Comparison of ENCODE assay signal across 7 cellular contexts in genomic region chr4:89057844-89058243, GRCh38. TPM values are rescaled to one million over a fixed set of nuclear protein-coding genes. Genes with fewer than 3 reads are reported as not detected.
DNase-seq lines count a peak whose midpoint lies in the region; ATAC-seq, FAIRE-seq and TF ChIP-seq lines count a peak whose summit lies in the region.
"Not testable (repeated sequence)": the region's sequence is repeated elsewhere in the genome, so short reads cannot be mapped to it uniquely, and the experiment has no call there.

No MANE protein-coding gene starts in this region.

- intact Hi-C loops in Calu3 (cut with micrococcal nuclease; ENCODE audit: unreplicated experiment), result loop anchor here (5.0 kb wide), 1 partner anchor 54 kb away; the partner anchor contains the start of gene TIGD2
- intact Hi-C loops in ascending aorta (cut with DNase I), result loop anchor here (2.0 kb wide), 1 partner anchor 53 kb away; the partner anchor contains the start of gene TIGD2

- H3K9ac ChIP-seq in OCI-LY3 (ENCODE audit: low read length); H1 (replicated peaks in 1 of 4; ENCODE audit: extremely low read depth in 1 of 4, low read depth in 3 of 4, low read length in 3 of 4): not testable (repeated sequence)

- not testable (repeated sequence) for H3K9me3 ChIP-seq in OCI-LY3 (ENCODE audit: insufficient read depth, low read length); ascending aorta; H1 (ENCODE audit: insufficient read depth in 2 of 2, low read depth in 1 of 2, low read length in 1 of 2); hepatocyte (ENCODE audit: low read depth)

- H3K23me2 ChIP-seq in H1 (ENCODE audit: low read depth, low read length), result not testable (repeated sequence)

- POLR2A ChIA-PET in H1 (lab: Charles Lee; ENCODE audit: partially characterized antibody), result interaction anchor here (1.2 to 2.0 kb wide), 4 partner anchors 11 to 42 kb away, joined by 3 to 6 read pairs (median 3); no protein-coding TSS in a partner anchor

- not testable (repeated sequence) for H4K20me1 ChIP-seq in OCI-LY3 (ENCODE audit: insufficient read depth, low read length); H1 (replicated peaks in 1 of 2; ENCODE audit: control insufficient read depth in 1 of 2, insufficient read depth in 2 of 2, low read length in 2 of 2); hepatocyte (ENCODE audit: insufficient read depth, poor library complexity, severe bottlenecking)

- H4K91ac ChIP-seq in H1 (replicated peaks; ENCODE audit: insufficient read length, low read length), result not testable (repeated sequence)

- CTCF ChIA-PET in Calu3 (lab: Charles Lee), result not testable (repeated sequence)
- CTCF ChIA-PET in H1 (lab: Charles Lee; ENCODE audit: partially characterized antibody), result interaction anchor here (0.7 kb wide), 1 partner anchor 56 kb away, joined by 3 read pairs; no protein-coding TSS in a partner anchor

- H3K4me3 Mint-ChIP-seq in Calu3 (ENCODE audit: low read depth, unreplicated experiment), result peak overlapping the region; percentile 75
- H3K4me3 Mint-ChIP-seq in osteocyte (ENCODE audit: unreplicated experiment), result peak overlapping the region; percentile 28
- not testable (repeated sequence) for H3K4me3 Mint-ChIP-seq in stimulated activated memory B cell treated with anti-CD40 and anti-IgM and Interleukin-4, amounts not matched to agents 10 μg/mL and 1 μg/mL and 100 μg/mL, for 72 hours

- not testable (repeated sequence) for H2BK12ac ChIP-seq in H1 (ENCODE audit: low read depth, low read length)

- H3K56ac ChIP-seq in H1 (replicated peaks; ENCODE audit: insufficient read length, low read depth, low read length), result not testable (repeated sequence)

- DNase-seq in Calu3; ascending aorta (ENCODE audit: low spot score in 2 of 2); H1 (ENCODE audit: low read depth in 1 of 2, low spot score in 2 of 2); hepatocyte (ENCODE audit: low spot score); osteocyte (ENCODE audit: extremely low spot score, unreplicated experiment): not testable (repeated sequence)

- not testable (repeated sequence) for H3K14ac ChIP-seq in H1 (ENCODE audit: insufficient read length)

- not testable (repeated sequence) for FAIRE-seq in H1 (lab: Jason Lieb, UNC)

- peak overlapping the region; percentile 52 for H3K27ac Mint-ChIP-seq in Calu3 (ENCODE audit: unreplicated experiment)
- not testable (repeated sequence) for H3K27ac Mint-ChIP-seq in osteocyte (ENCODE audit: unreplicated experiment)
- H3K27ac Mint-ChIP-seq in stimulated activated memory B cell treated with anti-CD40 and anti-IgM and Interleukin-4, amounts not matched to agents 10 μg/mL and 1 μg/mL and 100 μg/mL, for 72 hours, result peak overlapping the region; percentile 61

- peaks cover 41% of the 10 kb centered on the region for H3K4me1 Mint-ChIP-seq in Calu3 (ENCODE audit: low read depth, unreplicated experiment)
- H3K4me1 Mint-ChIP-seq in osteocyte (ENCODE audit: unreplicated experiment), result peaks cover 41% of the 10 kb centered on the region
- H3K4me1 Mint-ChIP-seq in stimulated activated memory B cell treated with anti-CD40 and anti-IgM and Interleukin-4, amounts not matched to agents 10 μg/mL and 1 μg/mL and 100 μg/mL, for 72 hours, result peaks cover 16% of the 10 kb centered on the region

- H3K79me2 ChIP-seq in OCI-LY3 (ENCODE audit: low read length) (peaks cover 43% of the 10 kb centered on the region), H1 (ENCODE audit: control insufficient read depth in 1 of 2, insufficient read depth in 2 of 2, low read length in 2 of 2) (peaks cover 0 to 41% of the 10 kb centered on the region in 2 experiments; a peak in 3 of 4 replicates), hepatocyte (peaks cover 34% of the 10 kb centered on the region)

- H4K8ac ChIP-seq in H1 (ENCODE audit: extremely low read depth, insufficient read depth, low read length), result not testable (repeated sequence)

- ATAC-seq in stimulated activated memory B cell treated with anti-CD40 and anti-IgM and Interleukin-4, amounts not matched to agents 10 μg/mL and 1 μg/mL and 100 μg/mL, for 72 hours, result not testable (repeated sequence)

- H3K27ac ChIP-seq in OCI-LY3 (ENCODE audit: low read length); H1 (ENCODE audit: low read depth, low read length): not testable (repeated sequence)
- H3K27ac ChIP-seq in ascending aorta, result peak overlapping the region; percentile 40 to 66
- H3K27ac ChIP-seq in hepatocyte, result peak overlapping the region; percentile 71

- not testable (repeated sequence) for H3K4ac ChIP-seq in H1 (replicated peaks; ENCODE audit: insufficient read length, low read depth, low read length)

- not testable (repeated sequence) for H3K79me1 ChIP-seq in H1 (ENCODE audit: low read depth, low read length)

- 72% methylated on average over 2 of the region's 2 CpGs; no CpG with 5 or more reads in 1 of the 2 experiments for WGBS in H1 (ENCODE audit: extremely low coverage in 1 of 2, insufficient coverage in 1 of 2, insufficient read length in 1 of 2, insufficient replicate concordance in 2 of 2, low coverage in 1 of 2, low lambda C conversion rate in 2 of 2, missing lambda C conversion rate in 1 of 2), 2 experiments
- WGBS in hepatocyte (ENCODE audit: low lambda C conversion rate, missing lambda C conversion rate), result 67% methylated on average over 2 of the region's 2 CpGs

- not testable (repeated sequence) for H3K36me3 ChIP-seq in OCI-LY3 (replicated peaks; ENCODE audit: low read depth, low read length); ascending aorta; H1 (ENCODE audit: control insufficient read depth in 2 of 4, insufficient read depth in 4 of 4, low read length in 3 of 4); hepatocyte (replicated peaks; ENCODE audit: insufficient read depth, low read depth)

- not testable (repeated sequence) for H2BK5ac ChIP-seq in H1 (ENCODE audit: low read depth, low read length)

- H3K4me1 ChIP-seq in OCI-LY3 (ENCODE audit: low read length) (peaks cover 24% of the 10 kb centered on the region), hepatocyte (ENCODE audit: insufficient read depth) (peaks cover 14% of the 10 kb centered on the region)
- H3K4me1 ChIP-seq in ascending aorta; H1 (replicated peaks in 1 of 4; ENCODE audit: control insufficient read depth in 3 of 4, insufficient read depth in 4 of 4, low read length in 3 of 4): not testable (repeated sequence)

- not testable (repeated sequence) for TF ChIP-seq RAD21 in H1 (IDR thresholded peaks at IDR 0.05 in 1 of 2, conservative IDR thresholded peaks at IDR 0.05 in 1 of 2; ENCODE audit: low read depth in 2 of 2, low read length in 2 of 2)

- not testable (repeated sequence) for H3K9me2 ChIP-seq in hepatocyte (replicated peaks; ENCODE audit: insufficient read depth)

- H2AFZ ChIP-seq in OCI-LY3 (ENCODE audit: low read depth, low read length), result not testable (repeated sequence)
- 0 out of 2 replicates have a peak overlapping the region, but pooled peaks have one; percentile 65 for H2AFZ ChIP-seq in H1 (ENCODE audit: low read length)
- peak overlapping the region; percentile 62 for H2AFZ ChIP-seq in hepatocyte

- not testable (repeated sequence) for H3K27me3 Mint-ChIP-seq in Calu3 (ENCODE audit: unreplicated experiment); osteocyte (ENCODE audit: unreplicated experiment)
- H3K27me3 Mint-ChIP-seq in stimulated activated memory B cell treated with anti-CD40 and anti-IgM and Interleukin-4, amounts not matched to agents 10 μg/mL and 1 μg/mL and 100 μg/mL, for 72 hours, result peaks cover 14% of the 10 kb centered on the region

- TF ChIP-seq EP300 in H1 (IDR thresholded peaks at IDR 0.05; ENCODE audit: borderline replicate concordance in 1 of 2, low read depth in 2 of 2, low read length in 2 of 2), result not testable (repeated sequence)

- H3K4me3 ChIP-seq in OCI-LY3 (ENCODE audit: low read length); H1 (ENCODE audit: extremely low read depth in 1 of 4, insufficient read depth in 2 of 4, low read depth in 3 of 4, low read length in 4 of 4); hepatocyte: not testable (repeated sequence)
- peak overlapping the region in 1 of 2 donors; percentile 63 for H3K4me3 ChIP-seq in ascending aorta

- BruUV-seq in Calu3 (replicated peaks; lab: Mats Ljungman, UMichigan), result not testable (repeated sequence)

- not testable (repeated sequence) for H3K27me3 ChIP-seq in OCI-LY3 (ENCODE audit: low read depth, low read length); ascending aorta; H1 (replicated peaks in 1 of 4; ENCODE audit: control insufficient read depth in 3 of 4, extremely low read depth in 1 of 4, insufficient read depth in 3 of 4, low read length in 3 of 4); hepatocyte

- H3K36me3 Mint-ChIP-seq in Calu3 (ENCODE audit: insufficient read depth, unreplicated experiment); osteocyte (ENCODE audit: unreplicated experiment): not testable (repeated sequence)
- H3K36me3 Mint-ChIP-seq in stimulated activated memory B cell treated with anti-CD40 and anti-IgM and Interleukin-4, amounts not matched to agents 10 μg/mL and 1 μg/mL and 100 μg/mL, for 72 hours, result peaks cover 11% of the 10 kb centered on the region

- TF ChIP-seq POLR2A in H1 (IDR thresholded peaks at IDR 0.05; ENCODE audit: control extremely low read depth in 1 of 2, low read depth in 2 of 2, low read length in 2 of 2), result not testable (repeated sequence)

- H3K18ac ChIP-seq in H1 (ENCODE audit: extremely low read depth, low read length), result not testable (repeated sequence)

- H2AK5ac ChIP-seq in H1 (ENCODE audit: low read depth, low read length), result not testable (repeated sequence)

- not testable (repeated sequence) for H3K23ac ChIP-seq in H1 (ENCODE audit: insufficient read length)

- not testable (repeated sequence) for H4K5ac ChIP-seq in H1 (ENCODE audit: insufficient read length, low read depth, low read length)

- not testable (repeated sequence) for H2BK15ac ChIP-seq in H1 (ENCODE audit: low read length)

- peak overlapping the region; percentile 74 for H3K4me2 ChIP-seq in OCI-LY3 (ENCODE audit: low read length)
- H3K4me2 ChIP-seq in H1 (ENCODE audit: insufficient read depth in 1 of 2, low read depth in 2 of 2, low read length in 2 of 2); hepatocyte: not testable (repeated sequence)

- TF ChIP-seq CTCF in Calu3 (IDR thresholded peaks at IDR 0.05; ENCODE audit: unreplicated experiment); OCI-LY3 (IDR thresholded peaks at IDR 0.05; ENCODE audit: low read depth, low read length); ascending aorta (IDR thresholded peaks at IDR 0.05); H1 (IDR thresholded peaks at IDR 0.05; ENCODE audit: control extremely low read depth in 1 of 3, insufficient read depth in 1 of 3, low read depth in 1 of 3, low read length in 3 of 3); hepatocyte (IDR thresholded peaks at IDR 0.05; ENCODE audit: poor library complexity); osteocyte (IDR thresholded peaks at IDR 0.05): not testable (repeated sequence)

- H3K9me3 Mint-ChIP-seq in Calu3 (ENCODE audit: low read depth, unreplicated experiment); stimulated activated memory B cell treated with anti-CD40 and anti-IgM and Interleukin-4, amounts not matched to agents 10 μg/mL and 1 μg/mL and 100 μg/mL, for 72 hours: not testable (repeated sequence)
- H3K9me3 Mint-ChIP-seq in osteocyte (ENCODE audit: unreplicated experiment), result peaks cover 13% of the 10 kb centered on the region

- H2BK20ac ChIP-seq in H1 (ENCODE audit: low read length), result not testable (repeated sequence)

- H2BK120ac ChIP-seq in H1 (replicated peaks; ENCODE audit: low read depth, low read length), result not testable (repeated sequence)

RNA-seq across cellular contexts. Expression of gene FAM13A, which starts 0.9 kb away (rescaled TPM):
- 12.1 and 13.5 TPM in 2 replicates for total RNA-seq in Calu3 (2022)
- 13.2 TPM for total RNA-seq in ascending aorta
- 16.2 and 16.5 TPM in 2 replicates for total RNA-seq in H1 (2021; fragmentation: NEBNext Ultra II Directional; extraction: Animal tissue kit (Norgen Biotek cat#: 25700))
- polyA plus RNA-seq in H1 (2011; rRNA removed), result 7.1 and 8.7 TPM in 2 replicates
- polyA plus RNA-seq in H1 (2011; cell fraction: cytosol; rRNA removed), result 9.1 TPM
- 13.9 TPM for polyA plus RNA-seq in H1 (2011; cell fraction: nucleus; rRNA removed)
- 7.3 to 9.7 TPM (median 8.4 TPM) in 4 replicates for polyA plus RNA-seq in H1 (2012, experiment 1 of 2)
- 0.56 TPM for polyA plus RNA-seq in H1 (2012, experiment 2 of 2)
- polyA plus RNA-seq in H1 (2013, experiment 1 of 2), result 9.7 TPM
- 8.6 TPM for polyA plus RNA-seq in H1 (2013, experiment 2 of 2)
- polyA minus RNA-seq in H1 (2011; rRNA and poly(A)+ RNA removed), result 26.1 and 29.0 TPM in 2 replicates
- polyA minus RNA-seq in H1 (2011; cell fraction: cytosol; rRNA and poly(A)+ RNA removed), result 9.9 TPM
- 59.6 TPM for polyA minus RNA-seq in H1 (2011; cell fraction: nucleus; rRNA and poly(A)+ RNA removed)
- total RNA-seq in hepatocyte, result 44.2 and 54.5 TPM in 2 replicates
- 19.3 TPM in 2 replicates for polyA plus RNA-seq in hepatocyte
- total RNA-seq in osteocyte, result 18.5 and 20.3 TPM in 2 replicates

RNA-seq across cellular contexts. Expression of gene TIGD2, which starts 53.5 kb away (rescaled TPM):
- total RNA-seq in Calu3 (2022), result 9.8 and 11.4 TPM in 2 replicates
- 0.21 TPM for total RNA-seq in ascending aorta
- 5.7 and 5.9 TPM in 2 replicates for total RNA-seq in H1 (2021; fragmentation: NEBNext Ultra II Directional; extraction: Animal tissue kit (Norgen Biotek cat#: 25700))
- polyA plus RNA-seq in H1 (2011; rRNA removed), result 1.8 and 2.4 TPM in 2 replicates
- 2.1 TPM for polyA plus RNA-seq in H1 (2011; cell fraction: cytosol; rRNA removed)
- 1.8 TPM for polyA plus RNA-seq in H1 (2011; cell fraction: nucleus; rRNA removed)
- polyA plus RNA-seq in H1 (2012, experiment 1 of 2), result 3.5 to 5.7 TPM (median 3.7 TPM) in 4 replicates
- 0.62 TPM for polyA plus RNA-seq in H1 (2012, experiment 2 of 2)
- polyA plus RNA-seq in H1 (2013, experiment 1 of 2), result 4.3 TPM
- 4.1 TPM for polyA plus RNA-seq in H1 (2013, experiment 2 of 2)
- polyA minus RNA-seq in H1 (2011; rRNA and poly(A)+ RNA removed), result 3.2 and 5.1 TPM in 2 replicates
- polyA minus RNA-seq in H1 (2011; cell fraction: cytosol; rRNA and poly(A)+ RNA removed), result 1.7 TPM
- polyA minus RNA-seq in H1 (2011; cell fraction: nucleus; rRNA and poly(A)+ RNA removed), result 7.4 TPM
- 15.7 and 17.1 TPM in 2 replicates for total RNA-seq in hepatocyte
- polyA plus RNA-seq in hepatocyte, result 10.0 and 10.3 TPM in 2 replicates
- total RNA-seq in osteocyte, result 5.9 and 6.2 TPM in 2 replicates
